In the genomic region with DNA sequence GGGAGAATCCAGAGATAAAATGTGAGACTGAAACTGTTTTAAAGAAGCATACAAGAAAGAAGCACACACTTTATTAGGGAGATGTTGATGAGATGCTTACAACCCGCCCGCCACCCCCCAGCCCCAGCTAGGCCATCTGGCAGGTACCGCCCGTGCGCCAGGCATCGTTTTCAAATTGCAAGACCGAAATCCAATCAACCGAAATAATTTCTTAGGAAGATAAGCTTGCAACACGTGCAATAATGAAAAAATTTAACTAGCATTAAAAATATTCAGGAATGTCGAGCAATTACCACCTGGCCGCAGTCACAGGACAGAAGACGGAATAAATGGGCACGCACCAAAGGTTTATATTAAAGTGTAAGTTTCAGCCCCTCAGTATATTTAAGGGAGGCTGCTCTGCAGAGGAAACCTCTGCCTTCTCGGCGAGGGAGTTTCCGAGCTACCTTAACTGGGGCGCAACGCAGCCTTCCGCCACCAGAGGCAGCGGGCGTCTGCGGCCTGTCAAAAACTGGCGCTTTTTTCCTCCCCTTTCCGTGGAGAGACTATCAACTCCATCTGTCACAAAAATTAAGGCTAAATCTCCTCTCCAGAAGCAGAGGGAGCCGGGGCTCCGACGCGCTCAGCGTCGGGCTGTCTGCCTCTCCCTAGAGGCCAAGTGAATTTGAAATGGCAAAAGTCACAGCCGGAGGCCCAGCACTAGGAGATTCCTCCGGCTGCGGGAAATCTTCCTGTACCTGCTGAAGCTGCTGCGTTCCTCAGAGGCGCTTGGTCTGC, we compare ENCODE assay signal across 8 cellular contexts. TPM values are rescaled to one million over a fixed set of nuclear protein-coding genes. Genes with fewer than 3 reads are reported as not detected.
DNase-seq lines count a peak whose midpoint lies in the region; ATAC-seq and TF ChIP-seq lines count a peak whose summit lies in the region.

No MANE protein-coding gene starts in this region.

- no peaks in the 10 kb centered on the region for H3K27me3 ChIP-seq in liver (ENCODE audit: control insufficient read depth in 4 of 4, insufficient read depth in 4 of 4, low read length in 3 of 4)

- peak; percentile 70 to 80 for TF ChIP-seq RAD21 in liver (IDR thresholded peaks at IDR 0.05)

- peak; percentile 61 for ATAC-seq in HG02943 (IDR thresholded peaks at IDR 0.05; ENCODE audit: low read depth, unreplicated experiment)

- peaks cover 11% of the 10 kb centered on the region for H3K4me1 Mint-ChIP-seq in activated CD4-positive, alpha-beta T cell treated with anti-CD3 and anti-CD28 coated beads, Interleukin-2, amount 10 ng/mL, durations not matched to agents 24 days and 14 days

- TF ChIP-seq CTCF in liver (IDR thresholded peaks at IDR 0.05; ENCODE audit: low read depth, low read length, missing input control): peak; percentile 76

- peak overlapping the region; percentile 75 for H3K4me3 Mint-ChIP-seq in activated CD4-positive, alpha-beta T cell treated with anti-CD3 and anti-CD28 coated beads, Interleukin-2, amount 10 ng/mL, durations not matched to agents 24 days and 14 days

- H3K36me3 ChIP-seq in liver (ENCODE audit: control insufficient read depth in 4 of 4, insufficient read depth in 3 of 4, low read depth in 1 of 4, low read length in 3 of 4): no peaks in the 10 kb centered on the region

- no peak overlapping the region for H3K27ac Mint-ChIP-seq in activated CD4-positive, alpha-beta T cell treated with anti-CD3 and anti-CD28 coated beads, Interleukin-2, amount 10 ng/mL, durations not matched to agents 24 days and 14 days

- no peaks in the 10 kb centered on the region for H3K9me3 Mint-ChIP-seq in activated CD4-positive, alpha-beta T cell treated with anti-CD3 and anti-CD28 coated beads, Interleukin-2, amount 10 ng/mL, durations not matched to agents 24 days and 14 days

- WGBS in liver: 1% methylated on average over 35 of the region's 35 CpGs

- DNase-seq in NCI-H2107 (lab: John Stamatoyannopoulos, UW): peak; percentile 8
- DNase-seq in NCI-H2107 treated with DMSO at 0.1 percent for 48 hours (lab: John Stamatoyannopoulos, UW; ENCODE audit: unreplicated experiment): no peak
- peak; percentile 3 for DNase-seq in NCI-H2196 treated with DMSO at 0.1 percent for 48 hours (lab: John Stamatoyannopoulos, UW; ENCODE audit: unreplicated experiment)
- DNase-seq in activated CD4-positive, alpha-beta T cell treated with anti-CD3 and anti-CD28 coated beads, Interleukin-2, amount 10 ng/mL, durations not matched to agents 24 days and 14 days: peak; percentile 91
- DNase-seq in dermis blood vessel endothelial cell: peak; percentile 81
- DNase-seq in stimulated activated CD4-positive, alpha-beta T cell treated with anti-CD3 and anti-CD28 coated beads, Interleukin-4, amount 100 ng/mL, for 1 hour: peak; percentile 75

- no peaks in the 10 kb centered on the region for H3K9me3 ChIP-seq in liver (ENCODE audit: control insufficient read depth in 4 of 4, low read length in 3 of 4)

- H3K36me3 Mint-ChIP-seq in activated CD4-positive, alpha-beta T cell treated with anti-CD3 and anti-CD28 coated beads, Interleukin-2, amount 10 ng/mL, durations not matched to agents 24 days and 14 days (ENCODE audit: low read depth): peaks cover 2% of the 10 kb centered on the region

- H3K4me3 ChIP-seq in liver (ENCODE audit: low read depth in 1 of 3, low read length in 3 of 3): peak overlapping the region; percentile 42 to 80 (median 74)

- intact Hi-C loops in activated CD4-positive, alpha-beta T cell treated with anti-CD3 and anti-CD28 coated beads, Interleukin-2, amount 10 ng/mL, durations not matched to agents 24 days and 14 days (cut with micrococcal nuclease): no loop called here

- H3K9ac ChIP-seq in liver (ENCODE audit: low read depth in 1 of 2, low read length in 2 of 2): peak overlapping the region; percentile 81 to 82

- peaks cover 10 to 37% (median 24%) of the 10 kb centered on the region in 4 donors for H3K4me1 ChIP-seq in liver (ENCODE audit: control insufficient read depth in 4 of 4, insufficient read depth in 4 of 4, low read length in 3 of 4)

- H3K27ac ChIP-seq in liver (ENCODE audit: low read depth in 1 of 2, low read length in 2 of 2): peak overlapping the region; percentile 6 to 47

- H3K27me3 Mint-ChIP-seq in activated CD4-positive, alpha-beta T cell treated with anti-CD3 and anti-CD28 coated beads, Interleukin-2, amount 10 ng/mL, durations not matched to agents 24 days and 14 days: peaks cover 24% of the 10 kb centered on the region

TF ChIP-seq in liver, 16 proteins besides CTCF, POLR2A, EP300 and RAD21:
- TF ChIP-seq YY1 (IDR thresholded peaks at IDR 0.05) (peak; percentile 15), GABPA (IDR thresholded peaks at IDR 0.05 in 1 of 2, conservative IDR thresholded peaks at IDR 0.05 in 1 of 2) (no peak)

RNA-seq across cellular contexts. Expression of a gene that starts 1.0 kb away (rescaled TPM):
- total RNA-seq in activated CD4-positive, alpha-beta T cell treated with anti-CD3 and anti-CD28 coated beads, Interleukin-2, amount 10 ng/mL, durations not matched to agents 24 days and 14 days: 0.14 TPM in 2 replicates
- total RNA-seq in dermis blood vessel endothelial cell: 1.4 and 1.5 TPM in 2 replicates
- 1 to 10 TPM; 1.1 to 7.4 TPM for total RNA-seq in liver
- 1 to 10 TPM in 1 of 2 donors, under 1 TPM in 1; 0.46 to 1.0 TPM for polyA plus RNA-seq in liver
